ENCODE assay signal across 18 cellular contexts in the genomic region with DNA sequence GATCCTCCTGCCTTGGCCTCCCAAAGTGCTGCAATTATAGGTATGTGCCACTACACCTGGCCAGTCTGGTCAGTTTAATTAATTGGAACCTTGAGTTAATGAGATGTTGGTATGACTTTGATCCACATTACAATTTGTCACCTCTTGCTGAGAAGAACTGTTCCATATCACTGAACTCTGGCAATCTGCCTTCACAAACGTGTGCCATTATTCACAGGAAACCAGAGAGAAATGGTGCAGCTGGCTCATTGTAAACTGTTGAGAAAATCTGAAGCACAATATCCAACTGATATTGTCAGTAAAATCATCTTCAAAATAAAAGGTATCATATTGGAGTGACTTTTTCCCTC. TPM values are rescaled to one million over a fixed set of nuclear protein-coding genes. Genes with fewer than 3 reads are reported as not detected.
DNase-seq lines count a peak whose midpoint lies in the region; ATAC-seq, FAIRE-seq and TF ChIP-seq lines count a peak whose summit lies in the region.
"Had no signal": no experiment of that assay in that cellular context is flagged by ENCODE, and none has a peak within 500 bp of the region (broad histone marks: within the 10 kb centered on the region; RNA-seq: fewer than 3 reads in every experiment).

No MANE protein-coding gene starts in this region.

- peak overlapping the region; percentile 66 for H2AFZ ChIP-seq in K562 (ENCODE audit: low read depth, low read length)

- H3K27me3 ChIP-seq in BLaER1 treated with 17β-estradiol and CSF1 and Interleukin-3, amounts not matched to agents 10 nM and 100 nM: no peaks in the 10 kb centered on the region
- H3K27me3 ChIP-seq in K562 (ENCODE audit: control insufficient read depth in 2 of 2, insufficient read depth in 2 of 2, low read length in 2 of 2): no peaks in the 10 kb centered on the region
- no peaks in the 10 kb centered on the region for H3K27me3 ChIP-seq in lower lobe of right lung (ENCODE audit: low read depth)
- H3K27me3 ChIP-seq: Peyer's patch had no signal

- no peak for DNase-seq in GM12891 (ENCODE audit: insufficient read length, low spot score)
- no peak for DNase-seq in K562 (ENCODE audit: extremely low read depth in 1 of 4, low spot score in 3 of 4)
- no peak for DNase-seq in progenitor cell of endocrine pancreas (ENCODE audit: low spot score, unreplicated experiment)
- DNase-seq in lower lobe of right lung: no peak
- DNase-seq in HCEC 1CT: no peak
- DNase-seq: CD4-positive, alpha-beta memory T cell; DMS79 treated with DMSO at 0.1 percent for 48 hours; KG1; NCI-H1048; NCI-H1436 treated with DMSO at 0.1 percent for 48 hours; NCI-H2171; NCI-H510A treated with DMSO at 0.1 percent for 48 hours; Peyer's patch had no signal

- BruUV-seq in K562 (replicated peaks; lab: Mats Ljungman, UMichigan): no TSS peak

- ATAC-seq in K562: no peak
- ATAC-seq in lower lobe of right lung: no peak
- ATAC-seq in HG03520 (IDR thresholded peaks at IDR 0.05; ENCODE audit: unreplicated experiment): no peak
- ATAC-seq: HCT116, Right ventricle myocardium inferior had no signal

- no peak overlapping the region for H3K4me3 ChIP-seq in BLaER1 treated with 17β-estradiol and CSF1 and Interleukin-3, amounts not matched to agents 10 nM and 100 nM
- H3K4me3 ChIP-seq in K562: no peak overlapping the region
- no peak overlapping the region for H3K4me3 ChIP-seq in lower lobe of right lung
- H3K4me3 ChIP-seq: Peyer's patch had no signal

- FAIRE-seq in GM12891 (lab: Jason Lieb, UNC) (peak; percentile 13), K562 (lab: Jason Lieb, UNC) (no peak)
- FAIRE-seq: D721Med had no signal

- TF ChIP-seq EP300 in K562 (IDR thresholded peaks at IDR 0.05; ENCODE audit: low read length): no peak

- no peak for TF ChIP-seq CTCF in K562 (IDR thresholded peaks at IDR 0.05 in 2 of 3, conservative IDR thresholded peaks at IDR 0.05 in 1 of 3; ENCODE audit: insufficient read depth in 2 of 3, low read depth in 1 of 3, low read length in 3 of 3)
- TF ChIP-seq CTCF in progenitor cell of endocrine pancreas (IDR thresholded peaks at IDR 0.05; ENCODE audit: unreplicated experiment): no peak
- no peak for TF ChIP-seq CTCF in lower lobe of right lung (IDR thresholded peaks at IDR 0.05)

- intact Hi-C loops in K562 (cut with micrococcal nuclease) (loop anchor here (5.0 kb wide), 1 partner anchor 135 kb away; a partner anchor contains a TSS), lower lobe of right lung (cut with DNase I) (no loop called here)

- in situ Hi-C loops in K562 (cut with MboI): no loop called here

- H3K9me3 Mint-ChIP-seq in progenitor cell of endocrine pancreas (ENCODE audit: low read depth): no peaks in the 10 kb centered on the region
- H3K9me3 Mint-ChIP-seq: CD4-positive, alpha-beta memory T cell had no signal

- peak overlapping the region in 3 of 11 experiments; percentile 22 to 49 (median 42); a peak in 2 of 22 replicates for H3K9ac ChIP-seq in BLaER1 treated with 17β-estradiol and CSF1 and Interleukin-3, amounts not matched to agents 10 nM and 100 nM
- H3K9ac ChIP-seq in K562 (ENCODE audit: insufficient read depth in 1 of 2, low read depth in 2 of 2, low read length in 2 of 2): no peak overlapping the region

- no peaks in the 10 kb centered on the region for H3K36me3 Mint-ChIP-seq in progenitor cell of endocrine pancreas (ENCODE audit: insufficient read depth)
- H3K36me3 Mint-ChIP-seq: CD4-positive, alpha-beta memory T cell had no signal

- no peak for TF ChIP-seq RAD21 in K562 (CRISPR knock-in tag; conservative IDR thresholded peaks at IDR 0.05 in 1 of 2, IDR thresholded peaks at IDR 0.05 in 1 of 2)

- no peaks in the 10 kb centered on the region for H3K9me1 ChIP-seq in K562 (ENCODE audit: control insufficient read depth, insufficient read depth, low read length)

- POLR2A ChIA-PET in K562 (lab: Yijun Ruan, JAX): interaction anchor here (1.3 kb wide), 1 partner anchor 14 kb away, joined by 3 read pairs; no protein-coding TSS in a partner anchor

- no peaks in the 10 kb centered on the region for H3K27me3 Mint-ChIP-seq in progenitor cell of endocrine pancreas
- H3K27me3 Mint-ChIP-seq: CD4-positive, alpha-beta memory T cell had no signal

- no peaks in the 10 kb centered on the region for H3K36me3 ChIP-seq in BLaER1 treated with 17β-estradiol and CSF1 and Interleukin-3, amounts not matched to agents 10 nM and 100 nM
- H3K36me3 ChIP-seq in K562 (ENCODE audit: control insufficient read depth, insufficient read depth, low read length) (no peaks in the 10 kb centered on the region), lower lobe of right lung (no peaks in the 10 kb centered on the region)
- H3K36me3 ChIP-seq: Peyer's patch had no signal

- peak overlapping the region; percentile 60 for H3K27ac Mint-ChIP-seq in progenitor cell of endocrine pancreas
- H3K27ac Mint-ChIP-seq: CD4-positive, alpha-beta memory T cell had no signal

- H3K9me3 ChIP-seq in BLaER1 treated with 17β-estradiol and CSF1 and Interleukin-3, amounts not matched to agents 10 nM and 100 nM (replicated peaks in 1 of 11): peaks cover 0 to 10% (median 3%) of the 10 kb centered on the region in 11 experiments; a peak in 8 of 22 replicates
- H3K9me3 ChIP-seq in K562 (replicated peaks; ENCODE audit: control insufficient read depth, insufficient read depth, low read depth, low read length) (no peaks in the 10 kb centered on the region), lower lobe of right lung (no peaks in the 10 kb centered on the region)
- H3K9me3 ChIP-seq: Peyer's patch had no signal

- 55% methylated on average over 1 of the region's 1 CpG for WGBS in K562 (ENCODE audit: insufficient coverage, low coverage, missing lambda C conversion rate)

- no peak overlapping the region for H3K4me3 Mint-ChIP-seq in progenitor cell of endocrine pancreas (ENCODE audit: low read depth)
- H3K4me3 Mint-ChIP-seq: CD4-positive, alpha-beta memory T cell had no signal

- TF ChIP-seq POLR2A in GM12891 (IDR thresholded peaks at IDR 0.05; ENCODE audit: low read depth, low read length) (no peak), K562 (conservative IDR thresholded peaks at IDR 0.05) (no peak)

- H3K4me1 ChIP-seq in BLaER1 treated with 17β-estradiol and CSF1 and Interleukin-3, amounts not matched to agents 10 nM and 100 nM: peaks cover 50 to 85% (median 69%) of the 10 kb centered on the region in 10 experiments
- H3K4me1 ChIP-seq in K562 (replicated peaks in 1 of 2; ENCODE audit: control insufficient read depth in 2 of 2, insufficient read depth in 2 of 2, low read length in 2 of 2) (peaks cover 31 to 39% of the 10 kb centered on the region in 2 experiments), lower lobe of right lung (peaks cover 12% of the 10 kb centered on the region)

- peak overlapping the region in 9 of 11 experiments; percentile 84 to 96 (median 92); a peak in 17 of 22 replicates for H3K27ac ChIP-seq in BLaER1 treated with 17β-estradiol and CSF1 and Interleukin-3, amounts not matched to agents 10 nM and 100 nM
- H3K27ac ChIP-seq in K562 (ENCODE audit: extremely low read depth, low read depth, low read length): peak overlapping the region; percentile 97; the same call in 1 of the 3 replicates
- H3K27ac ChIP-seq in lower lobe of right lung: no peak overlapping the region
- H3K27ac ChIP-seq: Peyer's patch had no signal

- H4K20me1 ChIP-seq in BLaER1 treated with 17β-estradiol and CSF1 and Interleukin-3, amounts not matched to agents 10 nM and 100 nM: no peaks in the 10 kb centered on the region
- no peaks in the 10 kb centered on the region for H4K20me1 ChIP-seq in K562 (replicated peaks; ENCODE audit: control insufficient read depth, insufficient read depth, low read length)

- H3K79me2 ChIP-seq in K562 (ENCODE audit: control insufficient read depth, insufficient read depth, low read length): no peaks in the 10 kb centered on the region

- CTCF ChIA-PET in K562 (lab: Yijun Ruan, JAX; ENCODE audit: low intra/inter-chr PET ratio): no interaction called here

- H3K4me2 ChIP-seq in BLaER1 treated with 17β-estradiol and CSF1 and Interleukin-3, amounts not matched to agents 10 nM and 100 nM: peak overlapping the region in 9 of 11 experiments; percentile 27 to 71 (median 65); a peak in 16 of 22 replicates
- no peak overlapping the region for H3K4me2 ChIP-seq in K562 (ENCODE audit: insufficient read depth, low read length)

- H3K4me1 Mint-ChIP-seq in progenitor cell of endocrine pancreas (ENCODE audit: low read depth): peaks cover 30% of the 10 kb centered on the region
- H3K4me1 Mint-ChIP-seq: CD4-positive, alpha-beta memory T cell had no signal

TF ChIP-seq in GM12891, 5 proteins besides CTCF, POLR2A, EP300 and RAD21 (continues in another document):
- TF ChIP-seq POLR2AphosphoS5 (IDR thresholded peaks at IDR 0.05; ENCODE audit: low read depth, low read length): no peak
- no peak for TF ChIP-seq TAF1 (IDR thresholded peaks at IDR 0.05; ENCODE audit: low read depth, low read length)
- no peak for TF ChIP-seq POU2F2 (IDR thresholded peaks at IDR 0.05; ENCODE audit: low read depth, low read length)
- no peak for TF ChIP-seq PAX5 (IDR thresholded peaks at IDR 0.05; ENCODE audit: insufficient read depth, low read length, severe bottlenecking)

TF ChIP-seq in K562, 482 proteins besides CTCF, POLR2A, EP300 and RAD21 (continues in another document):
- TF ChIP-seq JUNB (CRISPR knock-in tag; conservative IDR thresholded peaks at IDR 0.05): no peak

RNA-seq across cellular contexts. Expression of a gene that starts 39.3 kb away (rescaled TPM):
- 1.3 TPM for polyA plus RNA-seq in GM12891 (2012; ENCODE audit: low read depth, missing spikeins)
- 5.5 and 7.2 TPM in 2 replicates for total RNA-seq in K562 (2011; cell fraction: chromatin; rRNA removed; ENCODE audit: low replicate concordance)
- 2.8 and 3.0 TPM in 2 replicates for total RNA-seq in K562 (2011; cell fraction: nucleolus; rRNA removed)
- total RNA-seq in K562 (2011; cell fraction: nucleoplasm; rRNA removed): 3.4 and 5.6 TPM in 2 replicates
- total RNA-seq in K562 (2014; rRNA removed) (0.14 and 1.1 TPM in 2 replicates), K562 (2014; rRNA removed; fragmentation: Illumina TruSeq; extraction: Trizol) (0.47 and 0.57 TPM in 2 replicates), K562 (2015; rRNA removed; fragmentation: Illumina TruSeq; extraction: Trizol) (0.33 and 0.38 TPM in 2 replicates), K562 (2021) (0.54 and 0.71 TPM in 2 replicates), progenitor cell of endocrine pancreas (39.9 and 40.8 TPM in 2 replicates), lower lobe of right lung (22.9 TPM)
- polyA plus RNA-seq in K562 (2011; rRNA removed) (2.4 and 3.2 TPM in 2 replicates), K562 (2014; fragmentation: Illumina TruSeq; extraction: Trizol) (0.61 and 0.83 TPM in 2 replicates), K562 (2014; fragmentation: Nextera tagmentation; extraction: Ambion mirVana) (under 1 TPM; 0.11 to 0.13 TPM), K562 (2014; rRNA removed) (0.59 and 0.68 TPM in 2 replicates)
- 1.1 and 1.7 TPM in 2 replicates for polyA plus RNA-seq in K562 (2011; cell fraction: cytosol; rRNA removed)
- 3.9 and 5.7 TPM in 2 replicates for polyA plus RNA-seq in K562 (2011; cell fraction: nucleus; rRNA removed)
- polyA plus RNA-seq in K562 (2012): 0.40 and 0.53 TPM in 2 replicates
- polyA minus RNA-seq in K562 (2011; rRNA and poly(A)+ RNA removed): 1.8 and 2.3 TPM in 2 replicates
- polyA minus RNA-seq in K562 (2011; cell fraction: cytosol; rRNA and poly(A)+ RNA removed): 0.67 and 2.2 TPM in 2 replicates
- polyA minus RNA-seq in K562 (2011; cell fraction: nucleus; rRNA and poly(A)+ RNA removed): 1.2 and 2.1 TPM in 2 replicates
